8 cellular contexts compared by ENCODE assay signal in the genomic region with DNA sequence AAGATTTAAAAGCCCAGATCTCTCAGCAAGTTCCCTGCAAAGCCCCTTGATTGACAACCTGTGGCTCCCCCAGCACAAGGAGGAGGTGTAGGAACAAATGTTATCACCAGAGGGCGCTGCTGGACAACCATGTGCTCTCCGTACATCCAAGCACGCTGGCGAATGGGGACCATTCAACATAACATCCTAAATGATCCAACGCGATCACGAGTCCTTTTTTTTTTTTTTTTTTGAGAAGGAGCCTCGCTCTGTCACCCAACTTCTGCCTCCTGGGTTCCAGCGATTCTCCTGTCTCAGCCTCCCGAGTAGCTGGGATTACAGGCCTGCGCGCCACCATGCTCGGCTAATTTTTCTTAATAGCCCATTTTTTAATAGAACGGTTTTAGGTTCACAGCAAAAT. TPM values are rescaled to one million over a fixed set of nuclear protein-coding genes. Genes with fewer than 3 reads are reported as not detected.
A peak's percentile ranks its signal among the peaks of the same experiment; 100 is the strongest.
DNase-seq lines count a peak whose midpoint lies in the region; ATAC-seq and TF ChIP-seq lines count a peak whose summit lies in the region.

No MANE protein-coding gene starts in this region.

- DNase-seq in AG20443 (ENCODE audit: low spot score) (peak; percentile 87), HEK293T (ENCODE audit: extremely low spot score) (peak; percentile 85), NCI-H748 treated with DMSO at 0.1 percent for 48 hours (lab: John Stamatoyannopoulos, UW) (peak; percentile 39), dermis microvascular lymphatic vessel endothelial cell (ENCODE audit: low read depth in 2 of 2) (peak; percentile 68 to 81), lower leg skin (ENCODE audit: low spot score in 2 of 2) (peak; percentile 79 to 95)
- DNase-seq in activated CD4-positive, alpha-beta T cell treated with anti-CD3 and anti-CD28 coated beads, Interleukin-2, amount 50 U/mL, for 24 hours (ENCODE audit: low read depth in 1 of 2, low spot score in 1 of 2) = peak; percentile 57 to 73
- peak; percentile 44 to 55 (median 45) for DNase-seq in stimulated activated CD4-positive, alpha-beta T cell treated with anti-CD3 and anti-CD28 coated beads, TNF-alpha, amount 100 ng/mL, for 4 hours (ENCODE audit: low read depth in 3 of 3)

- H3K4me3 ChIP-seq in lower leg skin (ENCODE audit: low read depth, poor library complexity, severe bottlenecking) = no peak overlapping the region

- POLR2A ChIA-PET in HEK293T (lab: Yijun Ruan, JAX) = no interaction called here

- TF ChIP-seq POLR2A in lower leg skin (IDR thresholded peaks at IDR 0.05) = no peak

- peak in 1 of 3 donors; percentile 86 for TF ChIP-seq CTCF in lower leg skin (IDR thresholded peaks at IDR 0.05)

- intact Hi-C loops in lower leg skin (cut with DNase I; ENCODE audit: low total_unique reads) = loop anchor here (5.0 kb wide), 1 partner anchor 281 kb away; no protein-coding TSS in a partner anchor

- ATAC-seq in HG03521 (IDR thresholded peaks at IDR 0.05; ENCODE audit: unreplicated experiment) = no peak

- 33 to 36% methylated on average over 14 of the region's 14 CpGs for WGBS in lower leg skin, 2 donors

- CTCF ChIA-PET in HEK293T (lab: Yijun Ruan, JAX) = interaction anchor here (0.6 to 1.1 kb wide), 3 partner anchors 12 to 166 kb away, joined by 3 to 5 read pairs (median 3); no protein-coding TSS in a partner anchor

TF ChIP-seq in HEK293T, 16 proteins besides CTCF, POLR2A, EP300 and RAD21:
- TF ChIP-seq L3MBTL2 (conservative IDR thresholded peaks at IDR 0.05) (peak; percentile 80), NFRKB (IDR thresholded peaks at IDR 0.05) (no peak), ZNF384 (IDR thresholded peaks at IDR 0.05) (peak; percentile 86), HDGF (IDR thresholded peaks at IDR 0.05; ENCODE audit: borderline replicate concordance) (no peak)
- TF ChIP-seq, protein P1, sequence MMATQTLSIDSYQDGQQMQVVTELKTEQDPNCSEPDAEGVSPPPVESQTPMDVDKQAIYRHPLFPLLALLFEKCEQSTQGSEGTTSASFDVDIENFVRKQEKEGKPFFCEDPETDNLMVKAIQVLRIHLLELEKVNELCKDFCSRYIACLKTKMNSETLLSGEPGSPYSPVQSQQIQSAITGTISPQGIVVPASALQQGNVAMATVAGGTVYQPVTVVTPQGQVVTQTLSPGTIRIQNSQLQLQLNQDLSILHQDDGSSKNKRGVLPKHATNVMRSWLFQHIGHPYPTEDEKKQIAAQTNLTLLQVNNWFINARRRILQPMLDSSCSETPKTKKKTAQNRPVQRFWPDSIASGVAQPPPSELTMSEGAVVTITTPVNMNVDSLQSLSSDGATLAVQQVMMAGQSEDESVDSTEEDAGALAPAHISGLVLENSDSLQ (IDR thresholded peaks at IDR 0.05) = peak; percentile 94

RNA-seq across cellular contexts. Expression of a gene that starts 52.0 kb away (rescaled TPM):
- total RNA-seq in dermis microvascular lymphatic vessel endothelial cell (not detected in 2 replicates), lower leg skin (1 to 10 TPM in 2 of 4 donors, under 1 TPM in 2; 0.30 to 2.3 (median 1.3) TPM)

RNA-seq across cellular contexts. Expression of a gene that starts 57.6 kb away (rescaled TPM):
- total RNA-seq in dermis microvascular lymphatic vessel endothelial cell (14.4 and 40.0 TPM in 2 replicates), lower leg skin (10 to 100 TPM; 26.3 to 54.4 (median 40.1) TPM)
